In genomic region chr7:36262286-36262685, GRCh38 we compare ENCODE assay signal across 17 cellular contexts.
DNase-seq lines count a peak whose midpoint lies in the region; TF ChIP-seq lines count a peak whose summit lies in the region.
"Had no signal": no experiment of that assay in that cellular context is flagged by ENCODE, and none has a peak within 500 bp of the region (broad histone marks: within the 10 kb centered on the region; RNA-seq: fewer than 3 reads in every experiment).

No MANE protein-coding gene starts in this region.

- H3K4me1 ChIP-seq in adipocyte (ENCODE audit: control insufficient read depth, insufficient read depth, low read length) (peaks cover 57% of the 10 kb centered on the region), mucosa of rectum (ENCODE audit: control insufficient read depth in 2 of 2, insufficient read depth in 2 of 2, low read length in 2 of 2) (peaks cover 31 to 40% of the 10 kb centered on the region in 2 donors), vagina (peaks cover 76% of the 10 kb centered on the region)
- H3K4me1 ChIP-seq: SJCRH30 had no signal

- no peaks in the 10 kb centered on the region for H3K27me3 ChIP-seq in adipocyte (replicated peaks; ENCODE audit: control insufficient read depth, insufficient read depth, low read length)
- H3K27me3 ChIP-seq in mucosa of rectum (ENCODE audit: control insufficient read depth in 2 of 2, insufficient read depth in 2 of 2, low read length in 2 of 2), result no peaks in the 10 kb centered on the region
- H3K27me3 ChIP-seq in vagina, result no peaks in the 10 kb centered on the region
- H3K27me3 ChIP-seq: body of pancreas, gastroesophageal sphincter had no signal

- H3K9me3 ChIP-seq in adipocyte (ENCODE audit: control insufficient read depth, low read length), result no peaks in the 10 kb centered on the region
- H3K9me3 ChIP-seq in mucosa of rectum (ENCODE audit: control insufficient read depth in 2 of 2, low read length in 2 of 2), result no peaks in the 10 kb centered on the region
- no peaks in the 10 kb centered on the region for H3K9me3 ChIP-seq in vagina
- H3K9me3 ChIP-seq: body of pancreas, gastroesophageal sphincter had no signal

- H3K4me3 ChIP-seq in adipocyte (ENCODE audit: low read length), result peak overlapping the region; percentile 35
- H3K4me3 ChIP-seq in mucosa of rectum (ENCODE audit: low read length in 2 of 2), result no peak overlapping the region
- H3K4me3 ChIP-seq in vagina, result no peak overlapping the region
- H3K4me3 ChIP-seq: body of pancreas, gastroesophageal sphincter, SJCRH30 had no signal

- TF ChIP-seq POLR2A in vagina (IDR thresholded peaks at IDR 0.05), result no peak

- peak; percentile 20 for DNase-seq in NOMO-1 treated with DMSO at 0.1 percent for 48 hours (lab: John Stamatoyannopoulos, UW; ENCODE audit: unreplicated experiment)
- no peak for DNase-seq in NOMO-1 treated with dmso at 0.1 percent for 144 hours (lab: John Stamatoyannopoulos, UW; ENCODE audit: unreplicated experiment)
- DNase-seq in adipocyte (ENCODE audit: low read depth), result no peak
- DNase-seq in vagina (ENCODE audit: extremely low spot score in 2 of 2), result no peak
- DNase-seq in globus pallidus (ENCODE audit: low spot score), result no peak
- no peak for DNase-seq in glomerular visceral epithelial cell (ENCODE audit: extremely low spot score)
- DNase-seq in NCI-H2196 treated with DMSO at 0.1 percent for 48 hours (lab: John Stamatoyannopoulos, UW; ENCODE audit: unreplicated experiment), result no peak
- DNase-seq: activated naive CD8-positive, alpha-beta T cell treated with anti-CD3 and anti-CD28 coated beads for 36 hours; body of pancreas; CD4-positive, CD25-positive, alpha-beta regulatory T cell; DMS53; naive thymus-derived CD4-positive, alpha-beta T cell; NCI-H1694; SJCRH30; stimulated activated CD4-positive, alpha-beta T cell treated with anti-CD3 and anti-CD28 coated beads, Interleukin-12 subunit alpha, Interleukin-12 subunit beta, amount 100 ng/mL, for 4 hours had no signal

- H3K36me3 ChIP-seq in adipocyte (ENCODE audit: control insufficient read depth, insufficient read depth, low read length, severe bottlenecking) (peaks cover under 1% of the 10 kb centered on the region), mucosa of rectum (ENCODE audit: control insufficient read depth in 2 of 2, insufficient read depth in 2 of 2, low read length in 2 of 2) (no peaks in the 10 kb centered on the region), vagina (no peaks in the 10 kb centered on the region)
- H3K36me3 ChIP-seq: gastroesophageal sphincter, SJCRH30 had no signal

- peak overlapping the region; percentile 44 to 52 for H3K27ac ChIP-seq in mucosa of rectum (ENCODE audit: low read depth in 2 of 2, low read length in 2 of 2)
- peak overlapping the region; percentile 55 for H3K27ac ChIP-seq in vagina
- H3K27ac ChIP-seq: SJCRH30 had no signal

- H3K9ac ChIP-seq in adipocyte (ENCODE audit: low read length) (peak overlapping the region; percentile 39), mucosa of rectum (ENCODE audit: low read depth in 1 of 2, low read length in 2 of 2) (no peak overlapping the region)

- intact Hi-C loops in vagina (cut with DNase I), result no loop called here

- TF ChIP-seq CTCF in vagina (IDR thresholded peaks at IDR 0.05), result no peak
